8 cellular contexts compared by ENCODE assay signal in genomic region chrX:100512471-100512870, GRCh38.
DNase-seq lines count a peak whose midpoint lies in the region; ATAC-seq and TF ChIP-seq lines count a peak whose summit lies in the region.

No MANE protein-coding gene starts in this region.

- ATAC-seq in DND-41 (ENCODE audit: insufficient read depth, low read depth) (no peak), GM19328 (IDR thresholded peaks at IDR 0.05; ENCODE audit: unreplicated experiment) (no peak)
- no peak for ATAC-seq in stimulated activated naive CD8-positive, alpha-beta T cell treated with anti-CD3 and anti-CD28 coated beads, Interleukin-15, Interleukin-2, amounts not matched to agents 100 U/mL and 50 U/mL, for 24 hours

- 25 to 45% (median 36%) methylated on average over 1 of the region's 1 CpG for WGBS in adrenal gland, 4 donors
- WGBS in prostate gland: 22% methylated on average over 1 of the region's 1 CpG

- no peak overlapping the region for H3K9ac ChIP-seq in DND-41 (ENCODE audit: low read depth, low read length)

- no peak overlapping the region for H3K4me3 ChIP-seq in DND-41 (ENCODE audit: low read depth in 1 of 2, low read length in 2 of 2)
- no peak overlapping the region for H3K4me3 ChIP-seq in HEK293 (ENCODE audit: low read depth, low read length)
- no peak overlapping the region for H3K4me3 ChIP-seq in adrenal gland
- H3K4me3 ChIP-seq in prostate gland: no peak overlapping the region

- TF ChIP-seq POLR2A in adrenal gland (IDR thresholded peaks at IDR 0.05) (no peak), prostate gland (IDR thresholded peaks at IDR 0.05) (no peak)

- H3K4me1 ChIP-seq in DND-41 (ENCODE audit: insufficient read depth, low read length) (no peaks in the 10 kb centered on the region), HEK293 (ENCODE audit: control insufficient read depth, insufficient read depth, low read length) (no peaks in the 10 kb centered on the region), adrenal gland (replicated peaks in 1 of 2) (no peaks in the 10 kb centered on the region), prostate gland (replicated peaks) (no peaks in the 10 kb centered on the region)

- intact Hi-C loops in adrenal gland (cut with DNase I) (loop anchor here in 1 of 2 donors (10.0 kb wide), 1 partner anchor 252 kb away; no protein-coding TSS in a partner anchor), prostate gland (cut with DNase I) (loop anchor here (10.0 kb wide), 2 partner anchors 122 to 252 kb away; partner anchors contain the start of gene TSPAN6)

- TF ChIP-seq CTCF in DND-41 (IDR thresholded peaks at IDR 0.05; ENCODE audit: borderline replicate concordance, extremely low read depth, low read length, poor library complexity, severe bottlenecking) (peak; percentile 65), HEK293 (tag by site-specific recombination; IDR thresholded peaks at IDR 0.05) (no peak), adrenal gland (IDR thresholded peaks at IDR 0.05) (peak; percentile 28 to 70 (median 57)), prostate gland (IDR thresholded peaks at IDR 0.05) (peak in 2 of 4 experiments; percentile 42 to 55)

- H4K20me1 ChIP-seq in DND-41 (ENCODE audit: insufficient read depth, low read length): no peaks in the 10 kb centered on the region

- no peak for DNase-seq in DND-41
- DNase-seq in adrenal gland: no peak
- DNase-seq in kidney glomerular epithelial cell (lab: John Stamatoyannopoulos, UW): peak; percentile 0
- DNase-seq in prostate gland (ENCODE audit: low spot score): no peak
- no peak for DNase-seq in stimulated activated naive CD8-positive, alpha-beta T cell treated with anti-CD3 and anti-CD28 coated beads, Interleukin-15, Interleukin-2, amounts not matched to agents 100 U/mL and 50 U/mL, for 24 hours
- DNase-seq in COR-L47 (lab: John Stamatoyannopoulos, UW): no peak

- no peak overlapping the region for H3K4me2 ChIP-seq in DND-41 (ENCODE audit: insufficient read depth, low read length)

- POLR2A ChIA-PET in HEK293 (lab: Yijun Ruan, JAX): no interaction called here

- H2AFZ ChIP-seq in DND-41 (ENCODE audit: low read depth, low read length): no peak overlapping the region

- H3K9me3 ChIP-seq in DND-41 (ENCODE audit: insufficient read depth, low read length, severe bottlenecking): no peaks in the 10 kb centered on the region
- no peaks in the 10 kb centered on the region for H3K9me3 ChIP-seq in HEK293 (ENCODE audit: control insufficient read depth, insufficient read depth, low read depth, low read length)
- H3K9me3 ChIP-seq in adrenal gland (replicated peaks in 1 of 3): no peaks in the 10 kb centered on the region
- H3K9me3 ChIP-seq in prostate gland: no peaks in the 10 kb centered on the region

- H3K27ac ChIP-seq in DND-41 (ENCODE audit: low read length): no peak overlapping the region
- H3K27ac ChIP-seq in HEK293 (ENCODE audit: extremely low read depth, low read depth, low read length): no peak overlapping the region
- H3K27ac ChIP-seq in adrenal gland: no peak overlapping the region
- no peak overlapping the region for H3K27ac ChIP-seq in prostate gland

- H3K79me2 ChIP-seq in DND-41 (ENCODE audit: insufficient read depth, low read length): no peaks in the 10 kb centered on the region

- H3K36me3 ChIP-seq in DND-41 (ENCODE audit: insufficient read depth, low read length) (no peaks in the 10 kb centered on the region), HEK293 (ENCODE audit: control insufficient read depth in 2 of 2, insufficient read depth in 1 of 2, low read length in 2 of 2) (no peaks in the 10 kb centered on the region), adrenal gland (replicated peaks in 1 of 2) (no peaks in the 10 kb centered on the region), prostate gland (no peaks in the 10 kb centered on the region)

- CTCF ChIA-PET in HEK293 (lab: Yijun Ruan, JAX): interaction anchor here (0.6 to 3.4 kb wide), 23 partner anchors 9 to 1465 kb away, joined by 3 to 22 read pairs (median 5); no protein-coding TSS in a partner anchor

- H3K27me3 ChIP-seq in DND-41 (ENCODE audit: insufficient read depth, low read length, poor library complexity) (no peaks in the 10 kb centered on the region), adrenal gland (peaks cover 15% of the 10 kb centered on the region), prostate gland (replicated peaks; ENCODE audit: insufficient read depth) (no peaks in the 10 kb centered on the region)

TF ChIP-seq in HEK293, 187 proteins besides CTCF, POLR2A, EP300 and RAD21:
- peak; percentile 52 for TF ChIP-seq ZNF654 (tag by site-specific recombination; IDR thresholded peaks at IDR 0.05; ENCODE audit: low read depth)
- TF ChIP-seq ZNF350 (tag by site-specific recombination; IDR thresholded peaks at IDR 0.05): no peak
- no peak for TF ChIP-seq ZNF658 (tag by site-specific recombination; IDR thresholded peaks at IDR 0.05)
